In the genomic region with DNA sequence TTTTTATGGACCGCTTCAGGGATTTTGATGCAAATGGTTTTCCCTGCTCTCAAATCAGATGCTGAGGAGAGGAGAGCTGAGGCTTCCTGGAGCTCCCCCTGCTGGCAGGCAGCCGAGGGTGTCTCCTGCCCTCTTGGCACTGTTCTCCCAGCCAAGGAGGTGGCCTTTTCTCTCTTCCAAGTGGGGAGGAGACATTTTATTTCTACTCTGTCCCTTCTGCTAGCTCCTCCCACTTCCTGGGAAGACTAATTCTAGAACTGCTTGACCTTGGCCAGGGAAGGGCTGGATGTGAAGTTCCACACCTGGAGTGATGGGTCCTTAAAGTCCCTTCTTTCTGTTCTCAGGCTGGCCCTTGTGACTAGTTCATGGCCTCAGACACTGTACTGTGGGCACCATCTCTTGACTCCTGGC, we compare ENCODE assay signal across 8 cellular contexts. TPM values are rescaled to one million over a fixed set of nuclear protein-coding genes. Genes with fewer than 3 reads are reported as not detected.
DNase-seq lines count a peak whose midpoint lies in the region; ATAC-seq and TF ChIP-seq lines count a peak whose summit lies in the region.

No MANE protein-coding gene starts in this region.

- intact Hi-C loops in activated naive CD4-positive, alpha-beta T cell treated with anti-CD3 and anti-CD28 coated beads for 36 hours (cut with micrococcal nuclease), result loop anchor here (5.0 kb wide), 1 partner anchor 344 kb away; no protein-coding TSS in a partner anchor

- H3K36me3 Mint-ChIP-seq in activated naive CD4-positive, alpha-beta T cell treated with anti-CD3 and anti-CD28 coated beads for 36 hours (ENCODE audit: low read depth), result peaks cover 16% of the 10 kb centered on the region
- peaks cover 5% of the 10 kb centered on the region for H3K36me3 Mint-ChIP-seq in osteocyte (ENCODE audit: unreplicated experiment)

- H3K27me3 Mint-ChIP-seq in activated naive CD4-positive, alpha-beta T cell treated with anti-CD3 and anti-CD28 coated beads for 36 hours (ENCODE audit: low read depth), result no peaks in the 10 kb centered on the region
- H3K27me3 Mint-ChIP-seq in osteocyte (ENCODE audit: unreplicated experiment), result no peaks in the 10 kb centered on the region

- no peak for ATAC-seq in GM19463 (IDR thresholded peaks at IDR 0.05; ENCODE audit: unreplicated experiment)

- peak; percentile 33 for DNase-seq in DMS 273 treated with DMSO at 0.1 percent for 48 hours (lab: John Stamatoyannopoulos, UW)
- peak; percentile 90 for DNase-seq in HuH-7.5 (ENCODE audit: low spot score)
- peak; percentile 92 for DNase-seq in SK-MEL-5 (ENCODE audit: low read depth, low spot score)
- peak; percentile 82 for DNase-seq in activated naive CD4-positive, alpha-beta T cell treated with anti-CD3 and anti-CD28 coated beads for 36 hours
- DNase-seq in germinal center (ENCODE audit: low spot score), result peak; percentile 87
- DNase-seq in osteocyte (ENCODE audit: extremely low spot score, unreplicated experiment), result peak; percentile 95

- CTCF ChIA-PET in activated naive CD4-positive, alpha-beta T cell treated with anti-CD3 and anti-CD28 coated beads for 36 hours (lab: Charles Lee), result interaction anchor here (0.6 to 3.8 kb wide), 35 partner anchors 8 to 651 kb away, joined by 3 to 50 read pairs (median 4); partner anchors contain the start of genes C9orf50 and IER5L

- in situ Hi-C loops in SK-MEL-5 (cut with HindIII; ENCODE audit: low pct_unique_long_range_greater_than_20kb, low sequenced_read_pairs), result no loop called here

- peak overlapping the region; percentile 100 for H3K27ac ChIP-seq in temporal lobe (ENCODE audit: low read depth, low read length)

- peak; percentile 95 for TF ChIP-seq CTCF in osteocyte (IDR thresholded peaks at IDR 0.05)

- H3K4me3 Mint-ChIP-seq in activated naive CD4-positive, alpha-beta T cell treated with anti-CD3 and anti-CD28 coated beads for 36 hours, result no peak overlapping the region
- peak overlapping the region; percentile 14 for H3K4me3 Mint-ChIP-seq in osteocyte (ENCODE audit: unreplicated experiment)

- no peaks in the 10 kb centered on the region for H3K9me3 Mint-ChIP-seq in activated naive CD4-positive, alpha-beta T cell treated with anti-CD3 and anti-CD28 coated beads for 36 hours
- no peaks in the 10 kb centered on the region for H3K9me3 Mint-ChIP-seq in osteocyte (ENCODE audit: unreplicated experiment)

- peaks cover 34% of the 10 kb centered on the region for H3K4me1 Mint-ChIP-seq in activated naive CD4-positive, alpha-beta T cell treated with anti-CD3 and anti-CD28 coated beads for 36 hours (ENCODE audit: low read depth)
- peaks cover 85% of the 10 kb centered on the region for H3K4me1 Mint-ChIP-seq in osteocyte (ENCODE audit: unreplicated experiment)

- H3K27ac Mint-ChIP-seq in activated naive CD4-positive, alpha-beta T cell treated with anti-CD3 and anti-CD28 coated beads for 36 hours, result no peak overlapping the region
- H3K27ac Mint-ChIP-seq in osteocyte (ENCODE audit: unreplicated experiment), result peak overlapping the region; percentile 100

RNA-seq across cellular contexts. Expression of gene PTPA, which starts 31.8 kb away (rescaled TPM):
- total RNA-seq in SK-MEL-5 (2014; rRNA removed; shearing (Covaris generic)), result 88.1 and 95.8 TPM in 2 replicates
- polyA plus RNA-seq in SK-MEL-5 (2015; cell fraction: cytosol; rRNA removed), result 94.5 and 112 TPM in 2 replicates
- 51.9 and 52.3 TPM in 2 replicates for polyA plus RNA-seq in SK-MEL-5 (2015; cell fraction: nucleus; rRNA removed)
- total RNA-seq in activated naive CD4-positive, alpha-beta T cell treated with anti-CD3 and anti-CD28 coated beads for 36 hours, result 10 to 100 TPM; 83.0 to 94.5 TPM
- 140 and 150 TPM in 2 replicates for total RNA-seq in osteocyte
- 51.4 TPM for total RNA-seq in temporal lobe

RNA-seq across cellular contexts. Expression of gene CRAT, which starts 32.4 kb away (rescaled TPM):
- 9.4 and 12.7 TPM in 2 replicates for total RNA-seq in SK-MEL-5 (2014; rRNA removed; shearing (Covaris generic))
- polyA plus RNA-seq in SK-MEL-5 (2015; cell fraction: cytosol; rRNA removed), result 44.1 and 52.5 TPM in 2 replicates
- 24.4 and 30.5 TPM in 2 replicates for polyA plus RNA-seq in SK-MEL-5 (2015; cell fraction: nucleus; rRNA removed)
- 10 to 100 TPM; 15.0 to 15.8 TPM for total RNA-seq in activated naive CD4-positive, alpha-beta T cell treated with anti-CD3 and anti-CD28 coated beads for 36 hours
- 55.1 and 55.5 TPM in 2 replicates for total RNA-seq in osteocyte
- 15.7 TPM for total RNA-seq in temporal lobe

RNA-seq across cellular contexts. Expression of gene IER5L, which starts 35.0 kb away (rescaled TPM):
- 53.9 and 57.1 TPM in 2 replicates for total RNA-seq in SK-MEL-5 (2014; rRNA removed; shearing (Covaris generic))
- polyA plus RNA-seq in SK-MEL-5 (2015; cell fraction: cytosol; rRNA removed), result 70.4 and 75.0 TPM in 2 replicates
- polyA plus RNA-seq in SK-MEL-5 (2015; cell fraction: nucleus; rRNA removed), result 17.7 and 39.4 TPM in 2 replicates
- 1 to 10 TPM; 1.1 to 1.6 TPM for total RNA-seq in activated naive CD4-positive, alpha-beta T cell treated with anti-CD3 and anti-CD28 coated beads for 36 hours
- total RNA-seq in osteocyte, result 60.8 and 63.0 TPM in 2 replicates
- 20.2 TPM for total RNA-seq in temporal lobe

Comparison
In these comparisons a context has a peak if more than half of its experiments do, and no peak if none do; other contexts are left out.
1. DNase-seq: peak in every context shown above with its lines; median percentile 95 in osteocyte; 92 in SK-MEL-5; 90 in HuH-7.5; 87 in germinal center; 82 in activated naive CD4-positive, alpha-beta T cell treated with anti-CD3 and anti-CD28 coated beads for 36 hours; 33 in DMS 273 treated with DMSO at 0.1 percent for 48 hours.